In the genomic region with DNA sequence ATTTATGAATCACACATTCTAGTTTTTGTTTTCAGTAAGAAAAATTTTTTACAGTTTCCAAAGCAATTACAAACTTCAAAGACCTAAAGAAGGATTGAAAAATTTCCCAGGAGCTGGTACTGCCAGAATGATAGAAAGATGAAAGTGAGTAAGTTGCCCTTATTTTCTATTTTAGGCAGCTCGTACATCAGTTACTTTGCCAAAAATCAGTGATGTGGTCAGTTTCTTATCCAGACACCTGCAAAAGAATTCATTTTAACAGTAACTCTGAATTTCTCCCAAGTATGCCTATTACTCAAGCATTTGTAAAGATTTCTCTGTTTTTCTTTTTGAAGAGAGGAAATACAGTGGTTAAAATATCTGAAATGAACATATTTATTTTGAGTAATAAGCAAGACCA, we compare ENCODE assay signal across 27 cellular contexts.
"Had no signal": no experiment of that assay in that cellular context is flagged by ENCODE, and none has a peak within 500 bp of the region (broad histone marks: within the 10 kb centered on the region; RNA-seq: fewer than 3 reads in every experiment).

No MANE protein-coding gene starts in this region.

- H3K4me1 Mint-ChIP-seq: endodermal cell; memory B cell; naive thymus-derived CD4-positive, alpha-beta T cell; natural killer cell had no signal

- DNase-seq: cortex of kidney; effector CD8-positive, alpha-beta T cell; effector memory CD8-positive, alpha-beta T cell; endodermal cell; erythroblast; esophagus squamous epithelium; foreskin fibroblast; foreskin melanocyte; gastrocnemius medialis; glutamatergic neuron; head of caudate nucleus; heart right ventricle; hippocampal formation; left cardiac atrium; left lung; left ventricle myocardium superior; mammary epithelial cell; mesendoderm; midbrain; naive thymus-derived CD4-positive, alpha-beta T cell; natural killer cell had no signal

- H3K9me3 ChIP-seq: gastrocnemius medialis had no signal

- H3K27ac Mint-ChIP-seq: dendritic cell treated with granulocyte-macrophage colony-stimulating factor and Interleukin-4, amounts not matched to agents 40 ng/mL and 50 ng/mL, for 4 days; effector memory CD8-positive, alpha-beta T cell; endodermal cell; memory B cell; naive thymus-derived CD4-positive, alpha-beta T cell; natural killer cell had no signal

- H3K27ac ChIP-seq: epithelial cell of prostate, esophagus squamous epithelium, gastrocnemius medialis, heart right ventricle, left lung had no signal

- H3K27me3 ChIP-seq: esophagus squamous epithelium, gastrocnemius medialis, heart right ventricle, left lung had no signal

- H3K4me3 Mint-ChIP-seq: dendritic cell treated with granulocyte-macrophage colony-stimulating factor and Interleukin-4, amounts not matched to agents 40 ng/mL and 50 ng/mL, for 4 days; effector memory CD8-positive, alpha-beta T cell; endodermal cell; memory B cell; naive thymus-derived CD4-positive, alpha-beta T cell; natural killer cell had no signal

- H3K27me3 Mint-ChIP-seq: dendritic cell treated with granulocyte-macrophage colony-stimulating factor and Interleukin-4, amounts not matched to agents 40 ng/mL and 50 ng/mL, for 4 days; effector memory CD8-positive, alpha-beta T cell; memory B cell; naive thymus-derived CD4-positive, alpha-beta T cell had no signal

- ATAC-seq: effector memory CD8-positive, alpha-beta T cell; esophagus mucosa; gastrocnemius medialis; heart right ventricle; left lung; left ventricle myocardium superior; naive thymus-derived CD4-positive, alpha-beta T cell; natural killer cell had no signal

- H3K4me1 ChIP-seq: esophagus squamous epithelium, gastrocnemius medialis, heart right ventricle, left lung had no signal

- H3K36me3 ChIP-seq: esophagus squamous epithelium, gastrocnemius medialis, heart right ventricle, left lung had no signal

- H3K4me3 ChIP-seq: esophagus squamous epithelium, gastrocnemius medialis, heart right ventricle, left lung, lung had no signal

- H3K36me3 Mint-ChIP-seq: memory B cell; naive thymus-derived CD4-positive, alpha-beta T cell had no signal

- FAIRE-seq: keratinocyte had no signal
